18 cellular contexts compared by ENCODE assay signal in genomic region chr10:119087271-119087897, GRCh38. TPM values are rescaled to one million over a fixed set of nuclear protein-coding genes. Genes with fewer than 3 reads are reported as not detected.
DNase-seq lines count a peak whose midpoint lies in the region; ATAC-seq and TF ChIP-seq lines count a peak whose summit lies in the region.
"Had no signal": no experiment of that assay in that cellular context is flagged by ENCODE, and none has a peak within 500 bp of the region (broad histone marks: within the 10 kb centered on the region; RNA-seq: fewer than 3 reads in every experiment).

No MANE protein-coding gene starts in this region.

- no peak overlapping the region for H2BK12ac ChIP-seq in H9 (ENCODE audit: insufficient read length, low read depth, low read length)

- peak overlapping the region; percentile 7 for H3K27ac Mint-ChIP-seq in memory B cell
- H3K27ac Mint-ChIP-seq in H9 = no peak overlapping the region; a peak in 1 of 7 replicates

- peak overlapping the region; percentile 50 for H3K4me3 Mint-ChIP-seq in memory B cell
- no peak overlapping the region for H3K4me3 Mint-ChIP-seq in H9

- H3K4ac ChIP-seq in H9 (ENCODE audit: low read depth, low read length) = no peak overlapping the region

- peak overlapping the region; percentile 43 for H3K4me3 ChIP-seq in DOHH2 (ENCODE audit: low read length)
- H3K4me3 ChIP-seq: body of pancreas, dorsolateral prefrontal cortex, PC-9, SK-N-MC had no signal

- H3K23ac ChIP-seq in H9 (ENCODE audit: insufficient read length, low read depth, low read length) = no peak overlapping the region

- H4K20me1 ChIP-seq in DOHH2 (ENCODE audit: control insufficient read depth, insufficient read depth, low read depth, low read length) (no peaks in the 10 kb centered on the region), H9 (ENCODE audit: control insufficient read depth, insufficient read depth, insufficient read length) (no peaks in the 10 kb centered on the region)

- H3K23me2 ChIP-seq in H9 (ENCODE audit: insufficient read length, low read depth, low read length, poor library complexity, severe bottlenecking) = no peaks in the 10 kb centered on the region

- no peak overlapping the region for H3K14ac ChIP-seq in H9 (ENCODE audit: insufficient read depth, low read length)

- H3K27me3 Mint-ChIP-seq in memory B cell (peaks cover 3% of the 10 kb centered on the region), H9 (ENCODE audit: low read depth) (peaks cover 5% of the 10 kb centered on the region; the same call in 1 of the 2 replicates)

- no peaks in the 10 kb centered on the region for H3K9me3 Mint-ChIP-seq in memory B cell
- H3K9me3 Mint-ChIP-seq in H9 = no peaks in the 10 kb centered on the region

- no peaks in the 10 kb centered on the region for H3K9me2 ChIP-seq in DOHH2 (replicated peaks; ENCODE audit: control insufficient read depth, low read length)

- TF ChIP-seq CTCF in DOHH2 (IDR thresholded peaks at IDR 0.05; ENCODE audit: low read depth, low read length, poor library complexity, severe bottlenecking) (no peak), H9 (conservative IDR thresholded peaks at IDR 0.05) (no peak)

- H3K9ac ChIP-seq in H9 (ENCODE audit: extremely low read depth, insufficient read length, low read length) = no peak overlapping the region

- H2BK5ac ChIP-seq in H9 (ENCODE audit: insufficient read length, low read length) = no peak overlapping the region

- H3K27me3 ChIP-seq in DOHH2 (ENCODE audit: control insufficient read depth, low read length) (no peaks in the 10 kb centered on the region), H9 (ENCODE audit: insufficient read depth, low read length) (no peaks in the 10 kb centered on the region)
- H3K27me3 ChIP-seq: body of pancreas, dorsolateral prefrontal cortex had no signal

- H3K56ac ChIP-seq in H9 (ENCODE audit: insufficient read length, low read depth, low read length) = no peak overlapping the region

- H3K9me3 ChIP-seq in DOHH2 (ENCODE audit: control insufficient read depth, insufficient read depth, low read length) = no peaks in the 10 kb centered on the region
- H3K9me3 ChIP-seq in H9 (ENCODE audit: control insufficient read depth, low read depth, low read length) = no peaks in the 10 kb centered on the region
- H3K9me3 ChIP-seq: body of pancreas, Caco-2 had no signal

- H3K18ac ChIP-seq in H9 (ENCODE audit: insufficient read length, low read depth, low read length) = no peak overlapping the region

- no peak overlapping the region for H4K5ac ChIP-seq in H9 (ENCODE audit: insufficient read length, low read depth, low read length)

- H3K4me1 Mint-ChIP-seq in memory B cell (peaks cover 42% of the 10 kb centered on the region), H9 (peaks cover 3 to 4% of the 10 kb centered on the region in 2 experiments)

- no peak overlapping the region for H4K8ac ChIP-seq in H9 (replicated peaks; ENCODE audit: insufficient read length, low read depth, low read length)

- H3K4me2 ChIP-seq in DOHH2 (ENCODE audit: low read length) (peak overlapping the region; percentile 60), H9 (ENCODE audit: insufficient read depth, insufficient read length, low read length) (no peak overlapping the region)
- H3K4me2 ChIP-seq: PC-9 had no signal

- peak; percentile 19 for DNase-seq in NCI-H345 (lab: John Stamatoyannopoulos, UW)
- no peak for DNase-seq in NCI-H345 treated with DMSO at 0.1 percent for 48 hours (lab: John Stamatoyannopoulos, UW; ENCODE audit: unreplicated experiment)
- peak; percentile 61 for DNase-seq in RPMI8226
- no peak for DNase-seq in memory B cell (ENCODE audit: low spot score in 2 of 2)
- no peak for DNase-seq in H9
- no peak for DNase-seq in SHP77 treated with DMSO at 0.1 percent for 48 hours (lab: John Stamatoyannopoulos, UW)
- DNase-seq: activated CD4-positive, alpha-beta T cell treated with anti-CD3 and anti-CD28 coated beads, Interleukin-2, amount 50 U/mL, for 1 hour; activated naive CD4-positive, alpha-beta T cell treated with anti-CD3 and anti-CD28 coated beads, Interleukin-2, amount 50 U/mL, for 16 hours; body of pancreas; Caco-2; dorsolateral prefrontal cortex; H7; head of caudate nucleus; NCI-H1092; PC-9 had no signal

- ATAC-seq in memory B cell (ENCODE audit: low read depth) = no peak
- ATAC-seq in HG03432 (IDR thresholded peaks at IDR 0.05; ENCODE audit: unreplicated experiment) = no peak
- ATAC-seq: body of pancreas had no signal

- no peak overlapping the region for H4K91ac ChIP-seq in H9 (ENCODE audit: insufficient read length, low read depth, low read length)

- H3F3A ChIP-seq in DOHH2 (ENCODE audit: control insufficient read depth, insufficient read depth) = peaks cover 14% of the 10 kb centered on the region

- no peaks in the 10 kb centered on the region for H3K36me3 Mint-ChIP-seq in memory B cell
- H3K36me3 Mint-ChIP-seq in H9 (ENCODE audit: insufficient read depth in 1 of 3, low read depth in 3 of 3) = no peaks in the 10 kb centered on the region

- no peak overlapping the region for H2BK20ac ChIP-seq in H9 (ENCODE audit: low read depth, low read length, poor library complexity, severe bottlenecking)

- H2BK15ac ChIP-seq in H9 (ENCODE audit: low read depth, low read length) = no peak overlapping the region

- H3K79me1 ChIP-seq in H9 (ENCODE audit: insufficient read depth, low read depth, low read length, poor library complexity, severe bottlenecking) = no peaks in the 10 kb centered on the region

- H2BK120ac ChIP-seq in H9 (ENCODE audit: low read depth, low read length, poor library complexity, severe bottlenecking) = no peak overlapping the region

- no peak overlapping the region for H2AK5ac ChIP-seq in H9 (ENCODE audit: insufficient read length, low read length)

- H2AFZ ChIP-seq in H9 (ENCODE audit: low read length) = no peak overlapping the region
- H2AFZ ChIP-seq: PC-9 had no signal

- no peaks in the 10 kb centered on the region for H3K79me2 ChIP-seq in DOHH2 (ENCODE audit: control insufficient read depth, low read length)
- H3K79me2 ChIP-seq in H9 (ENCODE audit: insufficient read depth, low read length) = no peaks in the 10 kb centered on the region

- H3K27ac ChIP-seq in DOHH2 (ENCODE audit: low read depth, low read length) = peak overlapping the region; percentile 64
- H3K27ac ChIP-seq in H9 (ENCODE audit: insufficient read length, low read depth, low read length) = no peak overlapping the region
- H3K27ac ChIP-seq: body of pancreas, dorsolateral prefrontal cortex, PC-9, SK-N-MC had no signal

- H3K36me3 ChIP-seq in DOHH2 (ENCODE audit: control insufficient read depth, low read length) = no peaks in the 10 kb centered on the region

- no CpG with 5 or more reads among the region's 4 CpGs for WGBS in H9 (ENCODE audit: extremely low coverage, insufficient read length, low lambda C conversion rate)

- H3T11ph ChIP-seq in H9 (ENCODE audit: low read length) = no peak overlapping the region

- H3K4me1 ChIP-seq in DOHH2 (ENCODE audit: control insufficient read depth, low read length) (peaks cover 55% of the 10 kb centered on the region), H9 (ENCODE audit: insufficient read depth, low read length) (no peaks in the 10 kb centered on the region)
- H3K4me1 ChIP-seq: body of pancreas, Caco-2 had no signal

RNA-seq across cellular contexts. Expression of gene EIF3A, which starts 6.8 kb away (rescaled TPM):
- 206 TPM in 2 replicates for total RNA-seq in H9 (2021)

RNA-seq across cellular contexts. Expression of gene DENND10, which starts 16.5 kb away (rescaled TPM):
- 62.7 and 63.2 TPM in 2 replicates for total RNA-seq in H9 (2021)

RNA-seq across cellular contexts. Expression of gene NANOS1, which starts 57.9 kb away (rescaled TPM):
- 4.5 and 5.5 TPM in 2 replicates for total RNA-seq in H9 (2021)

Comparison
In these comparisons a context has a peak if more than half of its experiments do, and no peak if none do; other contexts are left out.
1. DNase-seq: peak in NCI-H345 (single experiment) and RPMI8226 (single experiment); none in NCI-H345 treated with DMSO at 0.1 percent for 48 hours (single experiment), memory B cell (0 of 2), H9 (single experiment) and SHP77 treated with DMSO at 0.1 percent for 48 hours (single experiment).